In the genomic region with DNA sequence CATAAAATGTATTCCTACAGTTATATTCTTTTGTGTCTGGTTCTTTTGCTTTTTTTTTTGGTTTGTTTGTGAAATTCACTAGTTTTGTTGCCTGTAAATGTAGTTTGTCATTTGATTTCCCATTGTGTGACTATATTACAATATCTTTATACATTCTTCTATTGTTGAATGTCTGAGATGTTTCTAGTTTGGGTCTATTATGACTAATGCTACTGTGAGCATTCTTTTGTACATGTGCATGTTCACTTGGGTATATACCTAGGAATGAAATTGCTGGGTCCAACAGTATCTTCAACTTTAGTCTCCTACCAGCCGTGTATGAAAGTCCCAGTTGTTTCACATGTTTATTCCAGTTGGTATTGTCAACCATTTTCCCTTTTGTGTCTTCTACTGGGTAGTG, we compare ENCODE assay signal across 15 cellular contexts.
DNase-seq lines count a peak whose midpoint lies in the region; ATAC-seq and TF ChIP-seq lines count a peak whose summit lies in the region.
"Had no signal": no experiment of that assay in that cellular context is flagged by ENCODE, and none has a peak within 500 bp of the region (broad histone marks: within the 10 kb centered on the region; RNA-seq: fewer than 3 reads in every experiment).

No MANE protein-coding gene starts in this region.

- peak overlapping the region; percentile 43 for H3K9ac ChIP-seq in SK-N-MC (ENCODE audit: insufficient read length)

- no peaks in the 10 kb centered on the region for H3K36me3 ChIP-seq in SK-N-MC (ENCODE audit: insufficient read depth, low read length)
- no peaks in the 10 kb centered on the region for H3K36me3 ChIP-seq in mucosa of descending colon (ENCODE audit: low read depth)
- H3K36me3 ChIP-seq: BE2C had no signal

- H3K4me1 ChIP-seq in mucosa of descending colon (ENCODE audit: low read depth): no peaks in the 10 kb centered on the region
- H3K4me1 ChIP-seq: BE2C had no signal

- H3K4me3 ChIP-seq in SK-N-MC (peak overlapping the region; percentile 30; the same call in 1 of the 2 replicates), fibroblast of pulmonary artery (replicated peaks; ENCODE audit: low read depth, low read length) (no peak overlapping the region), mucosa of descending colon (no peak overlapping the region)

- DNase-seq in EH (ENCODE audit: low read depth): peak; percentile 30
- no peak for DNase-seq in SK-N-MC (ENCODE audit: low read depth, low spot score)
- peak; percentile 37 for DNase-seq in fibroblast of pulmonary artery (ENCODE audit: low read depth)
- no peak for DNase-seq in mucosa of descending colon
- DNase-seq in GM20000 (ENCODE audit: low spot score): no peak
- DNase-seq: BE2C; C1 segment of cervical spinal cord; CD4-positive, CD25-positive, alpha-beta regulatory T cell; CD8-positive, alpha-beta memory T cell; COR-L47; DMS 273 treated with DMSO at 0.1 percent for 48 hours; DMS53; DND-41; H9 had no signal

- intact Hi-C loops in mucosa of descending colon (cut with DNase I, micrococcal nuclease): no loop called here

- peak overlapping the region; percentile 92 for H3K27ac ChIP-seq in SK-N-MC

- H3K9me3 ChIP-seq in SK-N-MC (ENCODE audit: low read depth, low read length) (no peaks in the 10 kb centered on the region), mucosa of descending colon (no peaks in the 10 kb centered on the region)
- H3K9me3 ChIP-seq: BE2C had no signal

- ATAC-seq in mucosa of descending colon: no peak
- no peak for ATAC-seq in GM18520 (IDR thresholded peaks at IDR 0.05; ENCODE audit: unreplicated experiment)

- TF ChIP-seq CTCF in fibroblast of pulmonary artery (IDR thresholded peaks at IDR 0.05; ENCODE audit: low read length, missing control alignments): no peak
- TF ChIP-seq CTCF in mucosa of descending colon (IDR thresholded peaks at IDR 0.05): no peak
- no peak for TF ChIP-seq CTCF in GM20000 (IDR thresholded peaks at IDR 0.05; ENCODE audit: extremely low read depth, missing control alignments)

Comparison
In these comparisons a context has a peak if more than half of its experiments do, and no peak if none do; other contexts are left out.
1. DNase-seq: peak in EH (single experiment) and fibroblast of pulmonary artery (single experiment); none in SK-N-MC (single experiment), mucosa of descending colon (0 of 3) and GM20000 (single experiment).